Comparison of ENCODE assay signal across 8 cellular contexts in genomic region chr1:114581335-114582287, GRCh38. TPM values are rescaled to one million over a fixed set of nuclear protein-coding genes. Genes with fewer than 3 reads are reported as not detected.
DNase-seq lines count a peak whose midpoint lies in the region; ATAC-seq and TF ChIP-seq lines count a peak whose summit lies in the region.

Gene BCAS2, minus strand, starts transcription at chr1:114581615. Its CDS starts 24 bp downstream, at chr1:114581591.

- no peak for TF ChIP-seq CTCF in GM12864 (IDR thresholded peaks at IDR 0.05; ENCODE audit: low read depth, low read length, missing control alignments)
- TF ChIP-seq CTCF in ovary (IDR thresholded peaks at IDR 0.05): no peak
- no peak for TF ChIP-seq CTCF in thyroid gland (IDR thresholded peaks at IDR 0.05)

- WGBS in ovary, 3 donors: 5 to 7% (median 6%) methylated on average over 40 of the region's 40 CpGs
- 3 to 5% methylated on average over 40 of the region's 40 CpGs for WGBS in thyroid gland, 2 donors

- H3K9me3 ChIP-seq in ovary (no peaks in the 10 kb centered on the region), thyroid gland (no peaks in the 10 kb centered on the region)

- H3K36me3 ChIP-seq in ovary: no peaks in the 10 kb centered on the region
- peaks cover 4 to 15% of the 10 kb centered on the region in 2 donors for H3K36me3 ChIP-seq in thyroid gland

- H3K27me3 ChIP-seq in ovary: no peaks in the 10 kb centered on the region
- H3K27me3 ChIP-seq in thyroid gland: no peaks in the 10 kb centered on the region

- TF ChIP-seq EP300 in ovary (IDR thresholded peaks at IDR 0.05): peak; percentile 52

- peak; percentile 100 for ATAC-seq in HG02759 (IDR thresholded peaks at IDR 0.05; ENCODE audit: unreplicated experiment)
- ATAC-seq in Right ventricle myocardium inferior: peak; percentile 99

- H3K27ac ChIP-seq in ovary: peak within 1 kb of the TSS; percentile 68 to 90
- H3K27ac ChIP-seq in thyroid gland: peak within 1 kb of the TSS; percentile 80 to 97 (median 81)

- peak; percentile 93 for TF ChIP-seq POLR2A in ovary (IDR thresholded peaks at IDR 0.05)
- TF ChIP-seq POLR2A in thyroid gland (IDR thresholded peaks at IDR 0.05): peak in 1 of 2 donors; percentile 93

- DNase-seq in GM12864 (ENCODE audit: low read depth) (peak; percentile 97), NCI-H1417 (lab: John Stamatoyannopoulos, UW) (peak; percentile 94 to 99 (median 98)), SW 1271 (lab: John Stamatoyannopoulos, UW) (peak; percentile 83 to 93), Right ventricle myocardium inferior (ENCODE audit: missing footprints) (peak; percentile 97), ovary (peak; percentile 96 to 98 (median 97)), thyroid gland (peak; percentile 98)
- peak; percentile 92 for DNase-seq in activated naive CD8-positive, alpha-beta T cell treated with anti-CD3 and anti-CD28 coated beads, Interleukin-2, amount 50 U/mL, for 16 hours (ENCODE audit: low read depth, low spot score)

- peak within 1 kb of the TSS; percentile 71 for H3K4me3 ChIP-seq in GM12864 (ENCODE audit: low read depth, low read length)
- H3K4me3 ChIP-seq in ovary: peak within 1 kb of the TSS; percentile 77
- peak within 1 kb of the TSS; percentile 48 to 79 (median 58) for H3K4me3 ChIP-seq in thyroid gland (replicated peaks in 1 of 3)

- intact Hi-C loops in Right ventricle myocardium inferior (cut with DNase I): loop anchor here (2.0 to 5.0 kb wide), 4 partner anchors 69 to 175 kb away; partner anchors contain the start of genes CSDE1, DENND2C, NRAS and TRIM33
- intact Hi-C loops in ovary (cut with DNase I): no loop called here
- intact Hi-C loops in thyroid gland (cut with DNase I): loop anchor here (5.0 kb wide), 1 partner anchor 176 kb away; the partner anchor contains the start of gene CSDE1

- peaks cover 5% of the 10 kb centered on the region for H3K4me1 ChIP-seq in ovary (ENCODE audit: insufficient read depth)
- H3K4me1 ChIP-seq in thyroid gland: peaks cover 32 to 33% of the 10 kb centered on the region in 2 donors

RNA-seq across cellular contexts. Expression of gene BCAS2, which starts in this region (rescaled TPM):
- total RNA-seq in Right ventricle myocardium inferior (28.4 TPM), ovary (10 to 100 TPM; 32.2 to 47.7 (median 40.2) TPM), thyroid gland (10 to 100 TPM; 30.8 to 52.5 (median 46.9) TPM)
- 10 to 100 TPM; 32.1 to 36.4 TPM for polyA plus RNA-seq in ovary

Comparison
In these comparisons a context has a peak if more than half of its experiments do, and no peak if none do; other contexts are left out.
1. Peak in every context shown above with its lines: DNase-seq, ATAC-seq, H3K4me3 ChIP-seq and H3K27ac ChIP-seq.
2. intact Hi-C loops: an anchor here in Right ventricle myocardium inferior (2.0 to 5.0 kb wide) and thyroid gland (5.0 kb wide); none called in ovary.